Comparison of ENCODE assay signal across 14 cellular contexts in the genomic region with DNA sequence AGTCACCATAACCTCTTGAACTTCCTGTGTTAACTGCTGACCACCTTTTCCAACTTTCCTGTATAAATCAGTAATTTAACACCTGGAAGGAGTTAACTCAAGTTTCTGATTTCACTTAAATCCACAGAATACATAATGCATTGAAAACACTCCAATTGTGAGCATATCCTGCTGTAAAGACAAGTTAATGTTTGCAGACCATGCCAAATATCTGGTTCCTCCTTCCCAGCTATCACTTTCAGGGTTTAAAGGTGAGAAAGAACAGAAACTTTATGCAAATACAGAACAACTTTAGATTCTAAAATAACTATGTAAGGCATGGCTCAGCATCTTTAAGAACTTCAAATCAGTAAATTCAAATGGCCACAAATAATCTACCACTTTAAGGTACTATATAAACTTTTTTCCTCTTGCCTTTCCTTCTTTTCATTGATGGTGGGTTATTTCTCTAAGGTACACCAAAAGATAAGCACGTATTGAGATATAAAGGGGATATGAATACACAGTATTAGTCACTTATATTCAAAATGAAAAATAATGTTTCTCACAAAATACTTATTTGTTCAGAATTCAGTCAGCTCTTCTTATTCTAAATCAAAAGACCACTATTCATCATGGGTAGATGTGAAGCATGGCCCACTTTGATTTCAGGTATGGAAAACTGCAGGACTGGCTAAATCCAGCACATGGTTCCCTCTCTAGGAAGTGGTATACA. TPM values are rescaled to one million over a fixed set of nuclear protein-coding genes. Genes with fewer than 3 reads are reported as not detected.
DNase-seq lines count a peak whose midpoint lies in the region; ATAC-seq and TF ChIP-seq lines count a peak whose summit lies in the region.
"Had no signal": no experiment of that assay in that cellular context is flagged by ENCODE, and none has a peak within 500 bp of the region (broad histone marks: within the 10 kb centered on the region; RNA-seq: fewer than 3 reads in every experiment).

No MANE protein-coding gene starts in this region.

- in situ Hi-C loops in ACHN (cut with HindIII; ENCODE audit: low pct_ligation_motif_present, low pct_unique_long_range_greater_than_20kb, low sequenced_read_pairs) = no loop called here

- H4K20me1 ChIP-seq in KMS-11 (ENCODE audit: insufficient read depth) = no peaks in the 10 kb centered on the region

- no peaks in the 10 kb centered on the region for H3K9me3 ChIP-seq in testis

- H3K36me3 ChIP-seq in KMS-11 (ENCODE audit: insufficient read depth) (no peaks in the 10 kb centered on the region), testis (ENCODE audit: low read depth, missing control alignments) (no peaks in the 10 kb centered on the region)

- no peak overlapping the region for H2AFZ ChIP-seq in KMS-11 (ENCODE audit: low read depth)

- TF ChIP-seq CTCF in KMS-11 (conservative IDR thresholded peaks at IDR 0.05; ENCODE audit: low read depth, low read length) (no peak), testis (IDR thresholded peaks at IDR 0.05) (no peak)

- H3K27ac ChIP-seq in KMS-11 (no peak overlapping the region), testis (no peak overlapping the region)

- ATAC-seq in GM18517 (IDR thresholded peaks at IDR 0.05; ENCODE audit: unreplicated experiment) (peak; percentile 76), GM21390 (IDR thresholded peaks at IDR 0.05; ENCODE audit: unreplicated experiment) (peak; percentile 75), HG03025 (IDR thresholded peaks at IDR 0.05; ENCODE audit: low FRiP score, unreplicated experiment) (peak; percentile 56)

- H3K27me3 ChIP-seq in KMS-11 (ENCODE audit: insufficient read depth, low read depth) = no peaks in the 10 kb centered on the region
- H3K27me3 ChIP-seq in testis = no peaks in the 10 kb centered on the region

- H3K4me1 ChIP-seq in KMS-11 (ENCODE audit: low read depth, poor library complexity, severe bottlenecking) (peaks cover 3% of the 10 kb centered on the region), testis (no peaks in the 10 kb centered on the region)

- 0 out of 2 replicates have a peak overlapping the region, but pooled peaks have one; percentile 13 for H3K4me2 ChIP-seq in KMS-11

- H3K4me3 ChIP-seq in KMS-11 (IDR thresholded peaks at IDR 0.05; ENCODE audit: insufficient read depth, low read depth, low read length) = no peak overlapping the region
- no peak overlapping the region for H3K4me3 ChIP-seq in testis

- no peak for DNase-seq in HuH-7 (ENCODE audit: low spot score)
- no peak for DNase-seq in testis
- DNase-seq in HK-2 (ENCODE audit: unreplicated experiment) = no peak
- no peak for DNase-seq in ACHN
- DNase-seq: activated naive CD4-positive, alpha-beta T cell treated with anti-CD3 and anti-CD28 coated beads, Interleukin-2, amount 50 U/mL, for 16 hours; islet precursor cell; NCI-H69; nephron progenitor cell; stimulated activated CD4-positive, alpha-beta T cell treated with anti-CD3 and anti-CD28 coated beads, Interleukin-12 subunit alpha, Interleukin-12 subunit beta, amount 100 ng/mL, for 4 hours had no signal

- H3K79me2 ChIP-seq in KMS-11 (ENCODE audit: insufficient read depth, low read depth) = no peaks in the 10 kb centered on the region

- H3K9ac ChIP-seq in KMS-11 = no peak overlapping the region

- WGBS in testis, 2 donors = 78 to 84% methylated on average over 1 of the region's 1 CpG

- TF ChIP-seq POLR2A in testis (IDR thresholded peaks at IDR 0.05) = no peak

- intact Hi-C loops in testis (cut with DNase I; ENCODE audit: low total_unique reads) = no loop called here

RNA-seq across cellular contexts. Expression of gene TPTE2, which starts 6.6 kb away (rescaled TPM):
- total RNA-seq in testis = 1 to 10 TPM; 5.1 to 9.9 TPM
- polyA plus RNA-seq in testis (ENCODE audit: insufficient read depth, low read depth, low replicate concordance) = 8.0 TPM
- total RNA-seq: SK-MEL-5 had no signal
